Comparison of ENCODE assay signal across 8 cellular contexts in the genomic region with DNA sequence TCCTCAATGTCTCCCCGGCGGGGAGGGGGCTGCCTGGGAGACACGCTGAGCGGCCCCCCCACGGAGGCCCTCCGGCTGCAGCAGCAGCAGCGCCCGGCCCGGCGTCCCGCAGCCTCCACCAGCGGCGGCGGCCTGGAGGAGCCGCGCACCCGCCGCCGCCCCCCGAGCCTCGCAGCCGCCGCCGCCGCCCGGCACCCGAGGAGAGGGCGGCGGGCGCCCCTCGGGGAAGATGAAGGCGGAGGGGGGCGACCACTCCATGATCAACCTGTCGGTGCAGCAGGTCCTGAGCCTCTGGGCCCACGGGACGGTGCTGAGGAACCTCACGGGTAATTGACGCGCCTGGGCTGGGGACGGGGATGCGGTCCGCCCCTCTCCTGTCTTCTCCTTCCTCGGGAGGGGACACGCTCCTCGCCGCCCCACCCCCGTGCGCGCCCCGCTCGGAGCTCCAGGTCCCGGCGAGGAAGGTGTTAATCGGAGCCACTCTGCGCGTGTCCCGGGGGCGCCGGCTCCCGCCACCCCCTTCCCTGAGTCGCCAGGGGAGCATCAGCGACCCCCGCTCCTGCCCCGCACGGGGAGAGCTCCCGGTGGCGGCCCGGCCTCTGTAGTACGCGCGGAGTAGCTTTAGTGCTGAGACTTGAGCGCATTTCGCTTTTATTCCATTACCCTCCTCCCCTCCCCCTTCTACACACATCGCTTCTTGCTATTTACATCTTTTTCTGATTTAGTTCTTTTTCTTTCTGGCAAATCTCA. TPM values are rescaled to one million over a fixed set of nuclear protein-coding genes. Genes with fewer than 3 reads are reported as not detected.
DNase-seq lines count a peak whose midpoint lies in the region; ATAC-seq, FAIRE-seq and TF ChIP-seq lines count a peak whose summit lies in the region.

No MANE protein-coding gene starts in this region.

- DNase-seq in COLO829 (ENCODE audit: low spot score), result peak; percentile 8
- peak; percentile 27 for DNase-seq in T-helper 9 cell
- DNase-seq in bronchial epithelial cell (ENCODE audit: low read depth), result no peak
- peak; percentile 67 for DNase-seq in islet precursor cell
- peak; percentile 2 to 8 for DNase-seq in stimulated activated CD4-positive, alpha-beta T cell treated with anti-CD3 and anti-CD28 coated beads, Interleukin-15, amount 100 ng/mL, for 1 hour (ENCODE audit: low read depth in 1 of 2, low spot score in 1 of 2)
- no peak for DNase-seq in H54 (ENCODE audit: insufficient read length, low spot score)

- peaks cover 6% of the 10 kb centered on the region for H3K27me3 ChIP-seq in bronchial epithelial cell (ENCODE audit: control insufficient read depth, insufficient read depth, low read length)

- no peak for TF ChIP-seq CTCF in bronchial epithelial cell (IDR thresholded peaks at IDR 0.05; ENCODE audit: insufficient read depth, low read length, severe bottlenecking)

- no peak for FAIRE-seq in bronchial epithelial cell (lab: Jason Lieb, UNC)
- FAIRE-seq in H54 (lab: Jason Lieb, UNC), result no peak

- no peaks in the 10 kb centered on the region for H3K36me3 ChIP-seq in bronchial epithelial cell (ENCODE audit: control insufficient read depth, insufficient read depth, low read length)

- ATAC-seq in GM19455 (IDR thresholded peaks at IDR 0.05; ENCODE audit: unreplicated experiment), result peak; percentile 30
- ATAC-seq in HG03565 (IDR thresholded peaks at IDR 0.05; ENCODE audit: unreplicated experiment), result peak; percentile 12

- peak overlapping the region; percentile 56 for H3K4me3 ChIP-seq in bronchial epithelial cell (ENCODE audit: low read depth, low read length)

- TF ChIP-seq POLR2A in H54 (IDR thresholded peaks at IDR 0.05; ENCODE audit: low read depth, low read length), result no peak

RNA-seq across cellular contexts. Expression of gene TMEM170B, which starts 0.7 kb away (rescaled TPM):
- under 0.01 and 0.13 TPM in 2 replicates for total RNA-seq in bronchial epithelial cell

Comparison
In these comparisons a context has a peak if more than half of its experiments do, and no peak if none do; other contexts are left out.
1. DNase-seq: peak in COLO829 (single experiment), T-helper 9 cell (single experiment), islet precursor cell (single experiment) and stimulated activated CD4-positive, alpha-beta T cell treated with anti-CD3 and anti-CD28 coated beads, Interleukin-15, amount 100 ng/mL, for 1 hour (2 of 2); none in bronchial epithelial cell (single experiment) and H54 (single experiment).